In genomic region chr1:40819101-40819500, GRCh38 we compare ENCODE assay signal across 13 cellular contexts. TPM values are rescaled to one million over a fixed set of nuclear protein-coding genes. Genes with fewer than 3 reads are reported as not detected.
DNase-seq lines count a peak whose midpoint lies in the region; ATAC-seq and TF ChIP-seq lines count a peak whose summit lies in the region.
"Had no signal": no experiment of that assay in that cellular context is flagged by ENCODE, and none has a peak within 500 bp of the region (broad histone marks: within the 10 kb centered on the region; RNA-seq: fewer than 3 reads in every experiment).

No MANE protein-coding gene starts in this region.

- H3K9me2 ChIP-seq in hepatocyte (replicated peaks; ENCODE audit: insufficient read depth), result no peaks in the 10 kb centered on the region

- H3K9me3 Mint-ChIP-seq in activated CD4-positive, alpha-beta T cell treated with anti-CD3 and anti-CD28 coated beads, Interleukin-2, amount 10 ng/mL, durations not matched to agents 7 days and 5 days, result no peaks in the 10 kb centered on the region

- peaks cover 19% of the 10 kb centered on the region for H3K4me1 Mint-ChIP-seq in activated CD4-positive, alpha-beta T cell treated with anti-CD3 and anti-CD28 coated beads, Interleukin-2, amount 10 ng/mL, durations not matched to agents 7 days and 5 days
- H3K4me1 Mint-ChIP-seq in T-helper 17 cell, result peaks cover 7% of the 10 kb centered on the region

- H3K27ac ChIP-seq in hepatocyte (no peak overlapping the region), smooth muscle cell (ENCODE audit: low read depth) (no peak overlapping the region), dorsolateral prefrontal cortex (no peak overlapping the region)
- H3K27ac ChIP-seq: foreskin keratinocyte, upper lobe of left lung had no signal

- POLR2A ChIA-PET in activated CD4-positive, alpha-beta T cell treated with anti-CD3 and anti-CD28 coated beads, Interleukin-2, amount 10 ng/mL, durations not matched to agents 7 days and 5 days (lab: Charles Lee), result no interaction called here

- peak overlapping the region; percentile 78 for H3K4me2 ChIP-seq in hepatocyte
- H3K4me2 ChIP-seq in smooth muscle cell, result peak overlapping the region; percentile 85

- no peak for ATAC-seq in T-helper 17 cell
- ATAC-seq in HG03280 (IDR thresholded peaks at IDR 0.05; ENCODE audit: unreplicated experiment), result no peak

- H3K27me3 ChIP-seq in hepatocyte, result peaks cover 14% of the 10 kb centered on the region
- peaks cover 18% of the 10 kb centered on the region for H3K27me3 ChIP-seq in smooth muscle cell (ENCODE audit: low read depth)
- no peaks in the 10 kb centered on the region for H3K27me3 ChIP-seq in dorsolateral prefrontal cortex

- peaks cover 8% of the 10 kb centered on the region for H3K27me3 Mint-ChIP-seq in activated CD4-positive, alpha-beta T cell treated with anti-CD3 and anti-CD28 coated beads, Interleukin-2, amount 10 ng/mL, durations not matched to agents 7 days and 5 days
- H3K27me3 Mint-ChIP-seq in T-helper 17 cell, result no peaks in the 10 kb centered on the region

- no peaks in the 10 kb centered on the region for H3F3A ChIP-seq in smooth muscle cell (ENCODE audit: low read depth)

- CTCF ChIA-PET in activated CD4-positive, alpha-beta T cell treated with anti-CD3 and anti-CD28 coated beads, Interleukin-2, amount 10 ng/mL, durations not matched to agents 7 days and 5 days (lab: Charles Lee), result interaction anchor here (0.9 kb wide), 1 partner anchor 45 kb away, joined by 3 read pairs; no protein-coding TSS in a partner anchor

- intact Hi-C loops in dorsolateral prefrontal cortex (cut with DNase I), result no loop called here

- H3K4me3 ChIP-seq in hepatocyte, result no peak overlapping the region
- no peak overlapping the region for H3K4me3 ChIP-seq in smooth muscle cell
- peak overlapping the region in 2 of 59 donors; percentile 44 to 51 for H3K4me3 ChIP-seq in dorsolateral prefrontal cortex

- H3K4me1 ChIP-seq in hepatocyte (ENCODE audit: insufficient read depth) (no peaks in the 10 kb centered on the region), smooth muscle cell (ENCODE audit: low read depth) (peaks cover 6% of the 10 kb centered on the region)
- H3K4me1 ChIP-seq: foreskin keratinocyte had no signal

- H4K20me1 ChIP-seq in hepatocyte (ENCODE audit: insufficient read depth, poor library complexity, severe bottlenecking), result no peaks in the 10 kb centered on the region
- no peaks in the 10 kb centered on the region for H4K20me1 ChIP-seq in smooth muscle cell (ENCODE audit: low read depth)

- no peak for DNase-seq in activated CD4-positive, alpha-beta T cell treated with anti-CD3 and anti-CD28 coated beads, Interleukin-2, amount 10 ng/mL, durations not matched to agents 7 days and 5 days
- no peak for DNase-seq in activated CD4-positive, alpha-beta T cell treated with anti-CD3 and anti-CD28 coated beads, Interleukin-2, amount 50 U/mL, for 48 hours
- DNase-seq in T-helper 17 cell, result no peak
- no peak for DNase-seq in hepatocyte (ENCODE audit: low spot score)
- DNase-seq in smooth muscle cell (lab: John Stamatoyannopoulos, UW; ENCODE audit: unreplicated experiment), result no peak
- no peak for DNase-seq in dorsolateral prefrontal cortex
- DNase-seq in central memory CD4-positive, alpha-beta T cell, result no peak
- DNase-seq: ACHN, occipital lobe had no signal

- no peak overlapping the region for H3K9ac ChIP-seq in smooth muscle cell (ENCODE audit: low read depth)

- H3K9me3 ChIP-seq in T-helper 17 cell (ENCODE audit: control insufficient read depth, low read length, poor library complexity, severe bottlenecking) (no peaks in the 10 kb centered on the region), hepatocyte (ENCODE audit: low read depth) (no peaks in the 10 kb centered on the region), smooth muscle cell (replicated peaks; ENCODE audit: low read depth) (no peaks in the 10 kb centered on the region)
- H3K9me3 ChIP-seq: upper lobe of left lung had no signal

- H3K79me2 ChIP-seq in hepatocyte, result no peaks in the 10 kb centered on the region
- H3K79me2 ChIP-seq in smooth muscle cell (ENCODE audit: low read depth), result no peaks in the 10 kb centered on the region

- H3K36me3 Mint-ChIP-seq in activated CD4-positive, alpha-beta T cell treated with anti-CD3 and anti-CD28 coated beads, Interleukin-2, amount 10 ng/mL, durations not matched to agents 7 days and 5 days (ENCODE audit: low read depth), result no peaks in the 10 kb centered on the region
- H3K36me3 Mint-ChIP-seq in T-helper 17 cell (ENCODE audit: low read depth), result no peaks in the 10 kb centered on the region

- TF ChIP-seq CTCF in hepatocyte (IDR thresholded peaks at IDR 0.05; ENCODE audit: poor library complexity), result no peak
- TF ChIP-seq CTCF in smooth muscle cell (IDR thresholded peaks at IDR 0.05; ENCODE audit: borderline replicate concordance, insufficient read depth, poor library complexity, severe bottlenecking), result no peak
- no peak for TF ChIP-seq CTCF in dorsolateral prefrontal cortex (IDR thresholded peaks at IDR 0.05 in 54 of 56, conservative IDR thresholded peaks at IDR 0.05 in 2 of 56; ENCODE audit: low read depth in 1 of 56, partially characterized antibody in 56 of 56)

- no peak overlapping the region for H3K27ac Mint-ChIP-seq in activated CD4-positive, alpha-beta T cell treated with anti-CD3 and anti-CD28 coated beads, Interleukin-2, amount 10 ng/mL, durations not matched to agents 7 days and 5 days
- H3K27ac Mint-ChIP-seq in T-helper 17 cell, result peak overlapping the region; percentile 57

- H2AFZ ChIP-seq in hepatocyte (no peak overlapping the region), smooth muscle cell (ENCODE audit: low read depth) (no peak overlapping the region)

- WGBS in hepatocyte (ENCODE audit: low lambda C conversion rate, missing lambda C conversion rate), result 84% methylated on average over 16 of the region's 26 CpGs
- WGBS in smooth muscle cell (ENCODE audit: low lambda C conversion rate), result 59% methylated on average over 22 of the region's 26 CpGs

- H3K4me3 Mint-ChIP-seq in activated CD4-positive, alpha-beta T cell treated with anti-CD3 and anti-CD28 coated beads, Interleukin-2, amount 10 ng/mL, durations not matched to agents 7 days and 5 days, result peak overlapping the region; percentile 20
- H3K4me3 Mint-ChIP-seq in T-helper 17 cell, result peak overlapping the region; percentile 85

- H3K36me3 ChIP-seq in hepatocyte (replicated peaks; ENCODE audit: insufficient read depth, low read depth) (no peaks in the 10 kb centered on the region), smooth muscle cell (ENCODE audit: low read depth) (no peaks in the 10 kb centered on the region)
- H3K36me3 ChIP-seq: upper lobe of left lung had no signal

RNA-seq across cellular contexts. Expression of gene KCNQ4, which starts 35.5 kb away (rescaled TPM):
- total RNA-seq in activated CD4-positive, alpha-beta T cell treated with anti-CD3 and anti-CD28 coated beads, Interleukin-2, amount 10 ng/mL, durations not matched to agents 7 days and 5 days, result under 1 TPM; 0.23 to 0.52 TPM
- under 1 TPM; 0.17 to 0.86 TPM for total RNA-seq in T-helper 17 cell
- not detected in 2 replicates for total RNA-seq in hepatocyte
- not detected in 2 replicates for polyA plus RNA-seq in hepatocyte
- 0.63 TPM in 1 of 2 replicates, not detected in the other for total RNA-seq in smooth muscle cell
- 0.06 and 0.17 TPM in 2 replicates for polyA plus RNA-seq in smooth muscle cell
- 10 to 100 TPM in 10 of 120 experiments, 1 to 10 TPM in 110; 2.1 to 12.7 (median 6.9) TPM for total RNA-seq in dorsolateral prefrontal cortex
- total RNA-seq: foreskin keratinocyte, H4 had no signal

RNA-seq across cellular contexts. Expression of gene CITED4, which starts 43.1 kb away (rescaled TPM):
- 1 to 10 TPM; 4.1 to 6.8 TPM for total RNA-seq in activated CD4-positive, alpha-beta T cell treated with anti-CD3 and anti-CD28 coated beads, Interleukin-2, amount 10 ng/mL, durations not matched to agents 7 days and 5 days
- total RNA-seq in T-helper 17 cell (10 to 100 TPM; 17.2 to 23.6 TPM), hepatocyte (3.9 and 6.8 TPM in 2 replicates), smooth muscle cell (3.1 and 10.7 TPM in 2 replicates), dorsolateral prefrontal cortex (10 to 100 TPM in 97 of 120 experiments, 1 to 10 TPM in 23; 6.5 to 19.9 (median 12.1) TPM)
- polyA plus RNA-seq in hepatocyte (29.0 and 30.0 TPM in 2 replicates), smooth muscle cell (5.5 and 25.1 TPM in 2 replicates)
